In genomic region chr9:134188421-134189166, GRCh38 we compare ENCODE assay signal across 14 cellular contexts. TPM values are rescaled to one million over a fixed set of nuclear protein-coding genes. Genes with fewer than 3 reads are reported as not detected.
A peak's percentile ranks its signal among the peaks of the same experiment; 100 is the strongest.
DNase-seq lines count a peak whose midpoint lies in the region; ATAC-seq, FAIRE-seq and TF ChIP-seq lines count a peak whose summit lies in the region.
"Had no signal": no experiment of that assay in that cellular context is flagged by ENCODE, and none has a peak within 500 bp of the region (broad histone marks: within the 10 kb centered on the region; RNA-seq: fewer than 3 reads in every experiment).

No MANE protein-coding gene starts in this region.

- H3K27me3 ChIP-seq in Peyer's patch, result no peaks in the 10 kb centered on the region
- H3K27me3 ChIP-seq in gastrocnemius medialis, result no peaks in the 10 kb centered on the region
- no peaks in the 10 kb centered on the region for H3K27me3 ChIP-seq in small intestine (ENCODE audit: control insufficient read depth in 2 of 2, insufficient read depth in 2 of 2, low read length in 2 of 2)
- peaks cover 0 to 40% (median 3%) of the 10 kb centered on the region in 4 donors for H3K27me3 ChIP-seq in esophagus squamous epithelium

- no peak for TF ChIP-seq CTCF in Peyer's patch (IDR thresholded peaks at IDR 0.05)
- no peak for TF ChIP-seq CTCF in gastrocnemius medialis (IDR thresholded peaks at IDR 0.05 in 4 of 5, conservative IDR thresholded peaks at IDR 0.05 in 1 of 5)
- TF ChIP-seq CTCF in coronary artery (IDR thresholded peaks at IDR 0.05), result no peak
- TF ChIP-seq CTCF in esophagus squamous epithelium (IDR thresholded peaks at IDR 0.05), result no peak

- no peaks in the 10 kb centered on the region for H3K4me1 ChIP-seq in ES-I3 (ENCODE audit: insufficient read depth, low read length)
- H3K4me1 ChIP-seq in Peyer's patch, result peaks cover 0 to 11% (median 0%) of the 10 kb centered on the region in 4 donors
- H3K4me1 ChIP-seq in gastrocnemius medialis, result peaks cover 27 to 30% of the 10 kb centered on the region in 2 donors
- H3K4me1 ChIP-seq in small intestine (ENCODE audit: control insufficient read depth in 2 of 2, insufficient read depth in 1 of 2, low read depth in 1 of 2, low read length in 1 of 2), result no peaks in the 10 kb centered on the region
- H3K4me1 ChIP-seq in esophagus squamous epithelium, result peaks cover 0 to 25% (median 7%) of the 10 kb centered on the region in 3 donors

- intact Hi-C loops in gastrocnemius medialis (cut with DNase I; ENCODE audit: low total_unique reads) (no loop called here), esophagus squamous epithelium (cut with DNase I) (no loop called here)

- DNase-seq in Peyer's patch, result peak in 2 of 3 donors; percentile 42 to 46
- DNase-seq in left kidney (ENCODE audit: low read depth, low spot score), result peak; percentile 42
- peak; percentile 1 to 24 for DNase-seq in gastrocnemius medialis
- no peak for DNase-seq in coronary artery (ENCODE audit: low spot score)
- DNase-seq in small intestine, result no peak
- DNase-seq in esophagus squamous epithelium (lab: John Stamatoyannopoulos, UW), result no peak
- DNase-seq: naive thymus-derived CD4-positive, alpha-beta T cell; NCI-H345; stimulated activated CD4-positive, alpha-beta T cell treated with anti-CD3 and anti-CD28 coated beads, Interleukin-2, amount 100 ng/mL, for 24 hours; stimulated activated naive CD4-positive, alpha-beta T cell had no signal

- H3K4me3 ChIP-seq in Peyer's patch (no peak overlapping the region), gastrocnemius medialis (no peak overlapping the region), coronary artery (no peak overlapping the region), small intestine (ENCODE audit: low read depth in 1 of 2, low read length in 2 of 2) (no peak overlapping the region), esophagus squamous epithelium (no peak overlapping the region)

- H3K9me3 ChIP-seq in ES-I3 (ENCODE audit: control insufficient read depth, insufficient read depth, low read length) (no peaks in the 10 kb centered on the region), Peyer's patch (no peaks in the 10 kb centered on the region), gastrocnemius medialis (no peaks in the 10 kb centered on the region), small intestine (ENCODE audit: control insufficient read depth, low read depth) (no peaks in the 10 kb centered on the region), esophagus squamous epithelium (no peaks in the 10 kb centered on the region)

- no peak for ATAC-seq in gastrocnemius medialis
- ATAC-seq in GM21526 (IDR thresholded peaks at IDR 0.05; ENCODE audit: low FRiP score, unreplicated experiment), result no peak
- ATAC-seq: naive thymus-derived CD4-positive, alpha-beta T cell had no signal

- TF ChIP-seq POLR2A in Peyer's patch (IDR thresholded peaks at IDR 0.05), result no peak
- TF ChIP-seq POLR2A in gastrocnemius medialis (IDR thresholded peaks at IDR 0.05), result no peak
- no peak for TF ChIP-seq POLR2A in esophagus squamous epithelium (IDR thresholded peaks at IDR 0.05)

- in situ Hi-C loops in gastrocnemius medialis (cut with MboI; ENCODE audit: low sequenced_read_pairs in 4 of 4), result loop anchor here in 1 of 4 donors (25.0 kb wide), 1 partner anchor 124 kb away; no protein-coding TSS in a partner anchor

- H3K27ac ChIP-seq in Peyer's patch (peak overlapping the region in 2 of 4 donors; percentile 10 to 52), gastrocnemius medialis (peak overlapping the region in 1 of 4 donors; percentile 80), coronary artery (no peak overlapping the region), small intestine (ENCODE audit: low read depth in 1 of 2, low read length in 1 of 2) (no peak overlapping the region), esophagus squamous epithelium (no peak overlapping the region)
- H3K27ac ChIP-seq: epithelial cell of prostate, HL-60 had no signal

- FAIRE-seq in small intestine (lab: Jason Lieb, UNC), result no peak

- H3K9ac ChIP-seq in ES-I3 (ENCODE audit: low read depth, low read length), result peak overlapping the region; percentile 14; the same call in 1 of the 2 replicates

- 62 to 73% (median 69%) methylated on average over 23 of the region's 23 CpGs for WGBS in small intestine, 3 donors
- 33 to 56% methylated on average over 7 to 8 of the region's 23 CpGs for WGBS in esophagus squamous epithelium, 2 donors

- H3K36me3 ChIP-seq in ES-I3 (ENCODE audit: insufficient read depth, low read length) (no peaks in the 10 kb centered on the region), Peyer's patch (no peaks in the 10 kb centered on the region), gastrocnemius medialis (no peaks in the 10 kb centered on the region), small intestine (ENCODE audit: control insufficient read depth in 2 of 2, insufficient read depth in 2 of 2, low read length in 2 of 2) (no peaks in the 10 kb centered on the region), esophagus squamous epithelium (no peaks in the 10 kb centered on the region)

RNA-seq across cellular contexts. Expression of gene RNU6ATAC, which starts 24.2 kb away (rescaled TPM):
- total RNA-seq in Peyer's patch (not detected), gastrocnemius medialis (not detected), esophagus squamous epithelium (not detected)
- not detected for polyA plus RNA-seq in small intestine
- polyA plus RNA-seq: naive thymus-derived CD4-positive, alpha-beta T cell had no signal

RNA-seq across cellular contexts. Expression of gene WDR5, which starts 52.7 kb away (rescaled TPM):
- total RNA-seq in Peyer's patch (10 to 100 TPM; 21.4 to 34.7 (median 24.2) TPM), gastrocnemius medialis (10 to 100 TPM; 19.8 to 39.3 (median 31.9) TPM), esophagus squamous epithelium (10 to 100 TPM; 15.4 to 26.8 (median 23.1) TPM)
- polyA plus RNA-seq in small intestine, result 10 to 100 TPM; 14.6 to 36.7 (median 19.7) TPM

Comparison
In these comparisons a context has a peak if more than half of its experiments do, and no peak if none do; other contexts are left out.
1. DNase-seq: peak in Peyer's patch (2 of 3), left kidney (single experiment) and gastrocnemius medialis (2 of 2); none in coronary artery (single experiment), small intestine (single experiment) and esophagus squamous epithelium (single experiment).